Comparison of ENCODE assay signal across 8 cellular contexts in the genomic region with DNA sequence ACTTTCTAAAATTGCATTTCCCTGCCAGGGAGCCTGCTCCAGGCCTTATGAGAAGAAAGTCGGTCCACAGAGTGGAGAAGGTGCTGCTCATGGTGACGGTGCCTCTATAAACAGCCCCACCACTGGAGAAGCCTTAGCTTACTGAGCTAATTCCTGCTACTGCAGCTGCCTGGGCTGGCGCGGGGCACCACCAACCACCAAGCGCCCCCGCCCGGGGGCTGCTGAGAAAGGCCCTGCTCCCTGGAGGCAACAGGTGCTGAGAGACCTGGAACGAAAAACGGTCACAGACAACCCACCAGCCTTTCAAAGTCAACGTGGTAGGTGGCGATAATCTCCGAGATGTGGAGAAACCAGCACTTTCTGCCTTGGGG. TPM values are rescaled to one million over a fixed set of nuclear protein-coding genes. Genes with fewer than 3 reads are reported as not detected.
DNase-seq lines count a peak whose midpoint lies in the region; ATAC-seq and TF ChIP-seq lines count a peak whose summit lies in the region.

No MANE protein-coding gene starts in this region.

- H3K27me3 Mint-ChIP-seq in activated CD4-positive, alpha-beta T cell treated with anti-CD3 and anti-CD28 coated beads for 36 hours, result no peaks in the 10 kb centered on the region

- H3K36me3 ChIP-seq in HAP-1 (replicated peaks), result peaks cover 49% of the 10 kb centered on the region

- in situ Hi-C loops in HAP-1 (cut with MboI; ENCODE audit: low sequenced_read_pairs), result no loop called here

- TF ChIP-seq CTCF in AG09309 (IDR thresholded peaks at IDR 0.05; ENCODE audit: control insufficient read depth, insufficient read depth, low read depth, low read length, missing control alignments) (no peak), fibroblast of mammary gland (conservative IDR thresholded peaks at IDR 0.05; ENCODE audit: control insufficient read depth, insufficient read depth, low read depth, low read length) (no peak)

- H3K9me3 ChIP-seq in HAP-1, result no peaks in the 10 kb centered on the region

- peaks cover 18% of the 10 kb centered on the region for H3K4me1 ChIP-seq in HAP-1

- H3K27ac ChIP-seq in skin epidermis, result peak overlapping the region in 18 of 21 experiments; percentile 34 to 100 (median 98)

- peaks cover 36% of the 10 kb centered on the region for H3K4me1 Mint-ChIP-seq in activated CD4-positive, alpha-beta T cell treated with anti-CD3 and anti-CD28 coated beads for 36 hours

- H3K9me3 Mint-ChIP-seq in activated CD4-positive, alpha-beta T cell treated with anti-CD3 and anti-CD28 coated beads for 36 hours (ENCODE audit: low read depth), result no peaks in the 10 kb centered on the region

- CTCF ChIA-PET in activated CD4-positive, alpha-beta T cell treated with anti-CD3 and anti-CD28 coated beads for 36 hours (lab: Charles Lee), result interaction anchor here (0.6 to 3.7 kb wide), 7 partner anchors 21 to 548 kb away, joined by 3 to 19 read pairs (median 3); a partner anchor contains a TSS

- POLR2A ChIA-PET in activated CD4-positive, alpha-beta T cell treated with anti-CD3 and anti-CD28 coated beads for 36 hours (lab: Charles Lee), result interaction anchor here (3.1 kb wide), 1 partner anchor 43 kb away, joined by 12 read pairs; a partner anchor contains a TSS

- no peaks in the 10 kb centered on the region for H3K27me3 ChIP-seq in HAP-1 (ENCODE audit: low read depth)

- intact Hi-C loops in activated CD4-positive, alpha-beta T cell treated with anti-CD3 and anti-CD28 coated beads for 36 hours (cut with DNase I, micrococcal nuclease), result no loop called here

- no peak for ATAC-seq in activated CD4-positive, alpha-beta T cell treated with anti-CD3 and anti-CD28 coated beads for 36 hours
- ATAC-seq in HG03342 (IDR thresholded peaks at IDR 0.05; ENCODE audit: unreplicated experiment) (no peak), GM18868 (IDR thresholded peaks at IDR 0.05; ENCODE audit: unreplicated experiment) (no peak)

- H3K4me3 Mint-ChIP-seq in activated CD4-positive, alpha-beta T cell treated with anti-CD3 and anti-CD28 coated beads for 36 hours, result peak overlapping the region; percentile 94

- H3K36me3 Mint-ChIP-seq in activated CD4-positive, alpha-beta T cell treated with anti-CD3 and anti-CD28 coated beads for 36 hours (ENCODE audit: low read depth), result peaks cover 36% of the 10 kb centered on the region

- peak overlapping the region; percentile 92 for H3K4me3 ChIP-seq in AG09309 (ENCODE audit: control insufficient read depth, low read depth, low read length)
- H3K4me3 ChIP-seq in HAP-1, result peak overlapping the region; percentile 99
- H3K4me3 ChIP-seq in fibroblast of mammary gland (ENCODE audit: control insufficient read depth, low read depth, low read length), result peak overlapping the region; percentile 95
- peak overlapping the region; percentile 47 to 88 (median 69) for H3K4me3 ChIP-seq in skin epidermis

- DNase-seq in AG09309 (ENCODE audit: low read depth) (no peak), HAP-1 (ENCODE audit: low spot score in 2 of 2) (peak in 1 of 2 experiments; percentile 73), fibroblast of mammary gland (ENCODE audit: low read depth) (no peak), SKM-1 (lab: John Stamatoyannopoulos, UW; ENCODE audit: unreplicated experiment) (no peak)
- DNase-seq in activated CD4-positive, alpha-beta T cell treated with anti-CD3 and anti-CD28 coated beads for 36 hours, result peak; percentile 64

- peak overlapping the region; percentile 78 for H3K27ac Mint-ChIP-seq in activated CD4-positive, alpha-beta T cell treated with anti-CD3 and anti-CD28 coated beads for 36 hours

RNA-seq across cellular contexts. Expression of a gene that starts 2.9 kb away (rescaled TPM):
- 100 to 1,000 TPM in 1 of 2 experiments, 10 to 100 TPM in 1; 99.5 to 147 TPM for total RNA-seq in activated CD4-positive, alpha-beta T cell treated with anti-CD3 and anti-CD28 coated beads for 36 hours

RNA-seq across cellular contexts. Expression of a gene that starts 3.8 kb away (rescaled TPM):
- total RNA-seq in activated CD4-positive, alpha-beta T cell treated with anti-CD3 and anti-CD28 coated beads for 36 hours, result 1 to 10 TPM; 4.4 to 5.4 TPM

RNA-seq across cellular contexts. Expression of a gene that starts 24.3 kb away (rescaled TPM):
- 1 to 10 TPM; 6.0 to 8.1 TPM for total RNA-seq in activated CD4-positive, alpha-beta T cell treated with anti-CD3 and anti-CD28 coated beads for 36 hours

RNA-seq across cellular contexts. Expression of a gene that starts 33.9 kb away (rescaled TPM):
- 100 to 1,000 TPM; 108 to 115 TPM for total RNA-seq in activated CD4-positive, alpha-beta T cell treated with anti-CD3 and anti-CD28 coated beads for 36 hours

RNA-seq across cellular contexts. Expression of a gene that starts 42.7 kb away (rescaled TPM):
- 100 to 1,000 TPM; 130 to 135 TPM for total RNA-seq in activated CD4-positive, alpha-beta T cell treated with anti-CD3 and anti-CD28 coated beads for 36 hours
